Comparison of ENCODE assay signal across 12 cellular contexts in the genomic region with DNA sequence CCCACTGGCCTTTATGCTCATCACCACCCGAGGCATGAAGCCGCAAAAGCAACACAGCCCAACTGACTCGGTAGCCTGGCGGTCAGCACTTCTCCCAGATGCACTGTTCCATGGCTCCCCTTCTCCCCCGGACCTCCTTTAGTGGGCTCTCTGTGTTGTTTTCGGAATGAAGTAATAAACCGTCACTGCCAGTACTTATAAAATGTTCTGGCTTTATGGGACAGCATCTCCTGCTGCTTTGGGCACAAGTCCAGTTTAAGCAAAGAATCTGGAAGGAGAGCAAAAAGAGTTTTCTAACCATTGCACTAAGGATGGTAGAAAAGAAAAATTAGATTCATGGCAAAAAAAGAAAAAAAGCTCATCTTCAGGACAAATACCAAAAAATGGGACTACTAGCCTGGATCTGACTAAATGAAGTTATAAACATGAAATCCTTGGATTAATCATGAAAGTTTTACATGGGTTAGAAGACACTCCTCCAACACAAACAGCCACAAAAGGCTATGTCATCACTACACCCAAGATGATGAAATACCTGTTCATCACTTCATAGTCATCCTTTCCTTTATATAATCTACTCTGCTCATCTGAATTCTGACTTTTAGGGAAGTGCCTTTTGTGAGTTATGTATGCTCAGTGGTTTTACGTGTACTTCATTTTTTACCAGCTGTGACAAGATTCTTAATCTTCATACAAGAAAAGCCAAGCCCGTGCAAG.
DNase-seq lines count a peak whose midpoint lies in the region; ATAC-seq and TF ChIP-seq lines count a peak whose summit lies in the region.
"Had no signal": no experiment of that assay in that cellular context is flagged by ENCODE, and none has a peak within 500 bp of the region (broad histone marks: within the 10 kb centered on the region; RNA-seq: fewer than 3 reads in every experiment).

No MANE protein-coding gene starts in this region.

- intact Hi-C loops in Right ventricle myocardium superior (cut with DNase I) (no loop called here), left cardiac atrium (cut with DNase I) (no loop called here), vagina (cut with DNase I) (no loop called here)

- DNase-seq in Right ventricle myocardium superior, result no peak
- no peak for DNase-seq in right atrium auricular region (ENCODE audit: low spot score)
- DNase-seq in SW480 (ENCODE audit: low spot score), result peak; percentile 73
- DNase-seq in left cardiac atrium, result no peak
- no peak for DNase-seq in vagina (ENCODE audit: extremely low spot score in 2 of 2)
- DNase-seq in T-helper 2 cell, result no peak
- DNase-seq: adrenal gland; CD4-positive, CD25-positive, alpha-beta regulatory T cell; NCI-H1694 treated with DMSO at 0.1 percent for 48 hours; T1000 had no signal

- H3K36me3 ChIP-seq in right atrium auricular region (no peaks in the 10 kb centered on the region), vagina (no peaks in the 10 kb centered on the region)
- H3K36me3 ChIP-seq: adrenal gland had no signal

- TF ChIP-seq POLR2A in vagina (IDR thresholded peaks at IDR 0.05), result no peak

- H3K4me1 ChIP-seq in right atrium auricular region (peaks cover 0 to 9% of the 10 kb centered on the region in 2 donors), vagina (peaks cover 35% of the 10 kb centered on the region)
- H3K4me1 ChIP-seq: adrenal gland had no signal

- TF ChIP-seq CTCF in right atrium auricular region (IDR thresholded peaks at IDR 0.05) (no peak), vagina (IDR thresholded peaks at IDR 0.05) (no peak)

- H3K9me3 ChIP-seq in right atrium auricular region (no peaks in the 10 kb centered on the region), vagina (no peaks in the 10 kb centered on the region)
- H3K9me3 ChIP-seq: adrenal gland had no signal

- no peaks in the 10 kb centered on the region for H3K27me3 ChIP-seq in right atrium auricular region
- no peaks in the 10 kb centered on the region for H3K27me3 ChIP-seq in vagina
- H3K27me3 ChIP-seq: adrenal gland had no signal

- H3K4me3 ChIP-seq in right atrium auricular region, result no peak overlapping the region
- H3K4me3 ChIP-seq in vagina, result no peak overlapping the region
- H3K4me3 ChIP-seq: adrenal gland had no signal

- peak; percentile 39 for ATAC-seq in Right ventricle myocardium superior (ENCODE audit: poor library complexity)
- ATAC-seq in left cardiac atrium, result peak; percentile 34 to 91
- ATAC-seq in HG03521 (IDR thresholded peaks at IDR 0.05; ENCODE audit: unreplicated experiment), result no peak
- ATAC-seq in GM21526 (IDR thresholded peaks at IDR 0.05; ENCODE audit: low FRiP score, unreplicated experiment), result no peak

- no peak overlapping the region for H3K27ac ChIP-seq in right atrium auricular region
- peak overlapping the region; percentile 39 for H3K27ac ChIP-seq in vagina
- H3K27ac ChIP-seq: adrenal gland had no signal

Comparison
In these comparisons a context has a peak if more than half of its experiments do, and no peak if none do; other contexts are left out.
1. ATAC-seq: peak in Right ventricle myocardium superior (single experiment) and left cardiac atrium (2 of 2); none in HG03521 (single experiment) and GM21526 (single experiment).